ENCODE assay signal across 20 cellular contexts in the genomic region with DNA sequence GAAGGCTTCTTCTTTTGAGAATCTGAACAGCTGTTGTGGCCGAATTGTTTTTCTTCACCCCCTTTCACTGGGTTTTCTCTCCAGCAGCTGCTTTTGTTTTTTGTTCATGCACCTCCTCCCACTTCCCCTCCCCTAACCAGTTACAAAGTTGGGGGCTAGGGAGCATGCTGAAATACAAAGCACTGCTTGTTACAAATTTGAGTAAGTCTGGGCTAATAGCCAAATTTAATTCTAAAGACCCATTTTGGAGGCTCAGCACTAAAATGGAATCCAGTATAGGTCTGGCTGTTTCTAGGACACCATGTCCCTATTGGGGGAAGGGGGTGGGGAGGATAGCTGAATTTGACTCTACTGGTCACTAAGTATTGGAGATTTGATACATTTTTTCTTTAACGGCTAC.
A peak's percentile ranks its signal among the peaks of the same experiment; 100 is the strongest.
DNase-seq lines count a peak whose midpoint lies in the region; ATAC-seq, FAIRE-seq and TF ChIP-seq lines count a peak whose summit lies in the region.
"Had no signal": no experiment of that assay in that cellular context is flagged by ENCODE, and none has a peak within 500 bp of the region (broad histone marks: within the 10 kb centered on the region; RNA-seq: fewer than 3 reads in every experiment).

No MANE protein-coding gene starts in this region.

- H3K27me3 ChIP-seq in neural progenitor cell: no peaks in the 10 kb centered on the region

- no peak overlapping the region for H2AFZ ChIP-seq in neural progenitor cell (replicated peaks)

- H3K4me1 ChIP-seq in neural progenitor cell: peaks cover 16% of the 10 kb centered on the region
- H3K4me1 ChIP-seq: Caco-2, lower lobe of right lung had no signal

- TF ChIP-seq CTCF in neural progenitor cell (IDR thresholded peaks at IDR 0.05): no peak

- no peaks in the 10 kb centered on the region for H4K20me1 ChIP-seq in neural progenitor cell (ENCODE audit: low read depth)

- POLR2A ChIA-PET in activated CD4-positive, alpha-beta memory T cell treated with anti-CD3 and anti-CD28 coated beads for 36 hours (lab: Charles Lee): no interaction called here

- H3K9ac ChIP-seq in neural progenitor cell: no peak overlapping the region

- FAIRE-seq in frontal cortex (lab: Jason Lieb, UNC): peak; percentile 51
- FAIRE-seq: GM12891, TTC549 had no signal

- peaks cover 4% of the 10 kb centered on the region for H3K79me2 ChIP-seq in neural progenitor cell (ENCODE audit: low read depth)

- H3K27ac Mint-ChIP-seq in neural progenitor cell: no peak overlapping the region
- H3K27ac Mint-ChIP-seq in activated CD4-positive, alpha-beta memory T cell treated with anti-CD3 and anti-CD28 coated beads for 36 hours: no peak overlapping the region
- H3K27ac Mint-ChIP-seq: activated CD4-positive, alpha-beta memory T cell treated with anti-CD3 and anti-CD28 coated beads, Interleukin-2, amount 10 ng/mL, durations not matched to agents 7 days and 5 days; activated naive CD8-positive, alpha-beta T cell treated with anti-CD3 and anti-CD28 coated beads for 36 hours; activated T-cell treated with anti-CD3 and anti-CD28 coated beads, Interleukin-2, amount 50 U/mL, for 72 hours; natural killer cell treated with Interleukin-12 subunit alpha and Interleukin-12 subunit beta and Interleukin-15 and Interleukin-18, amount 100 ng/mL, for 72 hours had no signal

- peak overlapping the region; percentile 64 for H3K27ac ChIP-seq in neural progenitor cell
- H3K27ac ChIP-seq: lower lobe of right lung had no signal

- intact Hi-C loops in activated CD4-positive, alpha-beta memory T cell treated with anti-CD3 and anti-CD28 coated beads for 36 hours (cut with micrococcal nuclease): no loop called here

- no peak overlapping the region for H3K4me3 ChIP-seq in neural progenitor cell
- H3K4me3 ChIP-seq: lower lobe of right lung had no signal

- peak overlapping the region; percentile 44 for H3K4me2 ChIP-seq in neural progenitor cell

- ATAC-seq in HG03469 (IDR thresholded peaks at IDR 0.05; ENCODE audit: unreplicated experiment): no peak
- ATAC-seq: activated T-cell treated with anti-CD3 and anti-CD28 coated beads, Interleukin-2, amount 50 U/mL, for 72 hours; lower lobe of right lung; natural killer cell treated with Interleukin-12 subunit alpha and Interleukin-12 subunit beta and Interleukin-15 and Interleukin-18, amount 100 ng/mL, for 72 hours had no signal

- DNase-seq in COR-L47 (lab: John Stamatoyannopoulos, UW) (peak; percentile 46), NCI-H69 (lab: John Stamatoyannopoulos, UW) (peak; percentile 44), frontal cortex (ENCODE audit: low spot score in 2 of 2) (peak in 1 of 2 donors; percentile 8), neural progenitor cell (ENCODE audit: low spot score) (peak; percentile 12), NAMALWA (ENCODE audit: low spot score) (no peak)
- DNase-seq in stimulated activated CD4-positive, alpha-beta T cell treated with anti-CD3 and anti-CD28 coated beads, Interleukin-1b, Interleukin-23, amount 100 ng/mL, for 48 hours: no peak
- no peak for DNase-seq in activated CD4-positive, alpha-beta memory T cell treated with anti-CD3 and anti-CD28 coated beads for 36 hours
- DNase-seq: activated CD4-positive, alpha-beta memory T cell treated with anti-CD3 and anti-CD28 coated beads, Interleukin-2, amount 10 ng/mL, durations not matched to agents 7 days and 5 days; activated naive CD8-positive, alpha-beta T cell treated with anti-CD3 and anti-CD28 coated beads for 36 hours; activated T-cell treated with anti-CD3 and anti-CD28 coated beads, Interleukin-2, amount 50 U/mL, for 72 hours; Caco-2; lower lobe of right lung; NCI-H1694 treated with DMSO at 0.1 percent for 48 hours; NCI-H510A; OCI-M1 had no signal

- no peak overlapping the region for H3K4me3 Mint-ChIP-seq in neural progenitor cell
- no peak overlapping the region for H3K4me3 Mint-ChIP-seq in activated CD4-positive, alpha-beta memory T cell treated with anti-CD3 and anti-CD28 coated beads for 36 hours
- H3K4me3 Mint-ChIP-seq: activated CD4-positive, alpha-beta memory T cell treated with anti-CD3 and anti-CD28 coated beads, Interleukin-2, amount 10 ng/mL, durations not matched to agents 7 days and 5 days; activated naive CD8-positive, alpha-beta T cell treated with anti-CD3 and anti-CD28 coated beads for 36 hours; activated T-cell treated with anti-CD3 and anti-CD28 coated beads, Interleukin-2, amount 50 U/mL, for 72 hours; central memory CD8-positive, alpha-beta T cell; natural killer cell treated with Interleukin-12 subunit alpha and Interleukin-12 subunit beta and Interleukin-15 and Interleukin-18, amount 100 ng/mL, for 72 hours had no signal

- peaks cover 35% of the 10 kb centered on the region for H3K36me3 Mint-ChIP-seq in neural progenitor cell
- no peaks in the 10 kb centered on the region for H3K36me3 Mint-ChIP-seq in activated CD4-positive, alpha-beta memory T cell treated with anti-CD3 and anti-CD28 coated beads for 36 hours
- H3K36me3 Mint-ChIP-seq: activated naive CD8-positive, alpha-beta T cell treated with anti-CD3 and anti-CD28 coated beads for 36 hours; natural killer cell treated with Interleukin-12 subunit alpha and Interleukin-12 subunit beta and Interleukin-15 and Interleukin-18, amount 100 ng/mL, for 72 hours had no signal

- H3K4me1 Mint-ChIP-seq in neural progenitor cell: peaks cover 4% of the 10 kb centered on the region
- H3K4me1 Mint-ChIP-seq in activated CD4-positive, alpha-beta memory T cell treated with anti-CD3 and anti-CD28 coated beads for 36 hours (ENCODE audit: low read depth): no peaks in the 10 kb centered on the region
- H3K4me1 Mint-ChIP-seq: activated CD4-positive, alpha-beta memory T cell treated with anti-CD3 and anti-CD28 coated beads, Interleukin-2, amount 10 ng/mL, durations not matched to agents 7 days and 5 days; activated naive CD8-positive, alpha-beta T cell treated with anti-CD3 and anti-CD28 coated beads for 36 hours; central memory CD8-positive, alpha-beta T cell had no signal

- no peaks in the 10 kb centered on the region for H3K9me3 ChIP-seq in neural progenitor cell (ENCODE audit: low read depth)
- H3K9me3 ChIP-seq: Caco-2, lower lobe of right lung had no signal

- CTCF ChIA-PET in activated CD4-positive, alpha-beta memory T cell treated with anti-CD3 and anti-CD28 coated beads for 36 hours (lab: Charles Lee): no interaction called here

- H3K36me3 ChIP-seq in neural progenitor cell: no peaks in the 10 kb centered on the region
- H3K36me3 ChIP-seq: lower lobe of right lung had no signal

- peaks cover 16% of the 10 kb centered on the region for H3K9me3 Mint-ChIP-seq in neural progenitor cell
- no peaks in the 10 kb centered on the region for H3K9me3 Mint-ChIP-seq in activated CD4-positive, alpha-beta memory T cell treated with anti-CD3 and anti-CD28 coated beads for 36 hours
- H3K9me3 Mint-ChIP-seq: activated CD4-positive, alpha-beta memory T cell treated with anti-CD3 and anti-CD28 coated beads, Interleukin-2, amount 10 ng/mL, durations not matched to agents 7 days and 5 days; activated naive CD8-positive, alpha-beta T cell treated with anti-CD3 and anti-CD28 coated beads for 36 hours; activated T-cell treated with anti-CD3 and anti-CD28 coated beads, Interleukin-2, amount 50 U/mL, for 72 hours; central memory CD8-positive, alpha-beta T cell; natural killer cell treated with Interleukin-12 subunit alpha and Interleukin-12 subunit beta and Interleukin-15 and Interleukin-18, amount 100 ng/mL, for 72 hours had no signal

- H3K27me3 Mint-ChIP-seq in neural progenitor cell (ENCODE audit: insufficient read depth, low read depth): no peaks in the 10 kb centered on the region
- no peaks in the 10 kb centered on the region for H3K27me3 Mint-ChIP-seq in activated CD4-positive, alpha-beta memory T cell treated with anti-CD3 and anti-CD28 coated beads for 36 hours
- H3K27me3 Mint-ChIP-seq: activated naive CD8-positive, alpha-beta T cell treated with anti-CD3 and anti-CD28 coated beads for 36 hours had no signal

- H3F3A ChIP-seq in neural progenitor cell (ENCODE audit: low read depth): peaks cover 5% of the 10 kb centered on the region

Comparison
In these comparisons a context has a peak if more than half of its experiments do, and no peak if none do; other contexts are left out.
1. DNase-seq: peak in COR-L47 (single experiment), NCI-H69 (single experiment) and neural progenitor cell (single experiment); none in stimulated activated CD4-positive, alpha-beta T cell treated with anti-CD3 and anti-CD28 coated beads, Interleukin-1b, Interleukin-23, amount 100 ng/mL, for 48 hours (single experiment), NAMALWA (single experiment) and activated CD4-positive, alpha-beta memory T cell treated with anti-CD3 and anti-CD28 coated beads for 36 hours (single experiment).